In genomic region chr22:38398609-38399401, GRCh38 we compare ENCODE assay signal across 8 cellular contexts.
DNase-seq lines count a peak whose midpoint lies in the region; ATAC-seq and TF ChIP-seq lines count a peak whose summit lies in the region.

No MANE protein-coding gene starts in this region.

- TF ChIP-seq CTCF in WI38 (IDR thresholded peaks at IDR 0.05; ENCODE audit: low read depth, low read length) (no peak), cardiac fibroblast (IDR thresholded peaks at IDR 0.05; ENCODE audit: low read depth, low read length) (no peak)

- POLR2A ChIA-PET in HEK293T (lab: Yijun Ruan, JAX), result interaction anchor here (0.6 to 1.9 kb wide), 15 partner anchors 10 to 198 kb away, joined by 3 to 14 read pairs (median 4); partner anchors contain the start of genes CSNK1E and KDELR3

- DNase-seq in GDM1 (lab: John Stamatoyannopoulos, UW), result peak; percentile 80
- DNase-seq in HEK293T (ENCODE audit: extremely low spot score), result peak; percentile 95
- peak; percentile 16 for DNase-seq in NCI-H2081 treated with DMSO at 0.1 percent for 48 hours (lab: John Stamatoyannopoulos, UW)
- peak; percentile 73 to 82 for DNase-seq in cardiac fibroblast (ENCODE audit: low read depth in 2 of 2)
- DNase-seq in islet precursor cell, result peak; percentile 95
- peak; percentile 67 to 71 for DNase-seq in stimulated activated CD4-positive, alpha-beta T cell treated with anti-CD3 and anti-CD28 coated beads, Interleukin-12 subunit alpha, Interleukin-12 subunit beta, amount 100 ng/mL, for 24 hours (ENCODE audit: low read depth in 2 of 2)

- ATAC-seq in HG03045 (IDR thresholded peaks at IDR 0.05; ENCODE audit: unreplicated experiment), result no peak

- peak overlapping the region; percentile 72 for H3K4me3 ChIP-seq in WI38 (ENCODE audit: low read depth, low read length)
- H3K4me3 ChIP-seq in cardiac fibroblast (replicated peaks in 1 of 2; ENCODE audit: low read depth in 2 of 2, low read length in 2 of 2), result peak overlapping the region; percentile 70 to 75

- CTCF ChIA-PET in HEK293T (lab: Yijun Ruan, JAX), result interaction anchor here (0.5 to 1.2 kb wide), 3 partner anchors 15 to 195 kb away, joined by 3 to 4 read pairs (median 3); no protein-coding TSS in a partner anchor

TF ChIP-seq in HEK293T, 16 proteins besides CTCF, POLR2A, EP300 and RAD21:
- TF ChIP-seq ZNF384 (IDR thresholded peaks at IDR 0.05), result no peak
- TF ChIP-seq FOXM1 (IDR thresholded peaks at IDR 0.05; ENCODE audit: borderline replicate concordance), result peak; percentile 94

Comparison
In these comparisons a context has a peak if more than half of its experiments do, and no peak if none do; other contexts are left out.
1. DNase-seq: peak in every context shown above with its lines; median percentile 95 in HEK293T; 95 in islet precursor cell; 80 in GDM1; 78 in cardiac fibroblast; 69 in stimulated activated CD4-positive, alpha-beta T cell treated with anti-CD3 and anti-CD28 coated beads, Interleukin-12 subunit alpha, Interleukin-12 subunit beta, amount 100 ng/mL, for 24 hours; 16 in NCI-H2081 treated with DMSO at 0.1 percent for 48 hours.